ENCODE assay signal across 13 cellular contexts in genomic region chr12:66232258-66232657, GRCh38. TPM values are rescaled to one million over a fixed set of nuclear protein-coding genes. Genes with fewer than 3 reads are reported as not detected.
DNase-seq lines count a peak whose midpoint lies in the region; ATAC-seq and TF ChIP-seq lines count a peak whose summit lies in the region.
"Had no signal": no experiment of that assay in that cellular context is flagged by ENCODE, and none has a peak within 500 bp of the region (broad histone marks: within the 10 kb centered on the region; RNA-seq: fewer than 3 reads in every experiment).

No MANE protein-coding gene starts in this region.

- TF ChIP-seq CTCF in colonic mucosa (IDR thresholded peaks at IDR 0.05): no peak

- intact Hi-C loops in right cardiac atrium (cut with DNase I) (no loop called here), Right ventricle myocardium inferior (cut with DNase I) (no loop called here), colonic mucosa (cut with DNase I) (no loop called here)
- intact Hi-C loops in activated CD4-positive, alpha-beta T cell treated with anti-CD3 and anti-CD28 coated beads, Interleukin-2, amount 10 ng/mL, durations not matched to agents 24 days and 14 days (cut with micrococcal nuclease): no loop called here

- no peaks in the 10 kb centered on the region for H3K36me3 Mint-ChIP-seq in activated CD4-positive, alpha-beta T cell treated with anti-CD3 and anti-CD28 coated beads, Interleukin-2, amount 10 ng/mL, durations not matched to agents 24 days and 14 days (ENCODE audit: low read depth)

- H3K27ac ChIP-seq in right cardiac atrium (ENCODE audit: low read length) (peak overlapping the region; percentile 32), colonic mucosa (no peak overlapping the region)

- no peak overlapping the region for H3K4me3 Mint-ChIP-seq in activated CD4-positive, alpha-beta T cell treated with anti-CD3 and anti-CD28 coated beads, Interleukin-2, amount 10 ng/mL, durations not matched to agents 24 days and 14 days

- peaks cover 29% of the 10 kb centered on the region for H3K27me3 Mint-ChIP-seq in activated CD4-positive, alpha-beta T cell treated with anti-CD3 and anti-CD28 coated beads, Interleukin-2, amount 10 ng/mL, durations not matched to agents 24 days and 14 days

- H3K9ac ChIP-seq in colonic mucosa (ENCODE audit: low read depth in 2 of 2, low read length in 2 of 2): no peak overlapping the region

- no peak for DNase-seq in right cardiac atrium
- no peak for DNase-seq in Right ventricle myocardium inferior (ENCODE audit: missing footprints)
- DNase-seq in NCI-H774 (lab: John Stamatoyannopoulos, UW): peak; percentile 54
- DNase-seq in MG63: no peak
- DNase-seq in stimulated activated naive CD8-positive, alpha-beta T cell treated with anti-CD3 and anti-CD28 coated beads, Interleukin-15, Interleukin-2, amounts not matched to agents 100 U/mL and 50 U/mL, for 24 hours: no peak
- DNase-seq in colonic mucosa: no peak
- DNase-seq in activated CD4-positive, alpha-beta T cell treated with anti-CD3 and anti-CD28 coated beads, Interleukin-2, amount 10 ng/mL, durations not matched to agents 24 days and 14 days: no peak
- DNase-seq: hippocampal formation, KBM-7, mesendoderm, PC-3, T-helper 9 cell had no signal

- WGBS in right cardiac atrium: 26% methylated on average over 3 of the region's 3 CpGs

- no peaks in the 10 kb centered on the region for H3K9me3 ChIP-seq in right cardiac atrium (ENCODE audit: control insufficient read depth, low read length)
- H3K9me3 ChIP-seq in MG63: no peaks in the 10 kb centered on the region
- no peaks in the 10 kb centered on the region for H3K9me3 ChIP-seq in colonic mucosa

- no peak overlapping the region for H3K27ac Mint-ChIP-seq in activated CD4-positive, alpha-beta T cell treated with anti-CD3 and anti-CD28 coated beads, Interleukin-2, amount 10 ng/mL, durations not matched to agents 24 days and 14 days

- H3K4me1 ChIP-seq in right cardiac atrium (ENCODE audit: control insufficient read depth, insufficient read depth, low read length) (peaks cover 4% of the 10 kb centered on the region), colonic mucosa (no peaks in the 10 kb centered on the region)

- H3K9me3 Mint-ChIP-seq in activated CD4-positive, alpha-beta T cell treated with anti-CD3 and anti-CD28 coated beads, Interleukin-2, amount 10 ng/mL, durations not matched to agents 24 days and 14 days: no peaks in the 10 kb centered on the region

- H3K27me3 ChIP-seq in right cardiac atrium (ENCODE audit: control insufficient read depth, insufficient read depth) (no peaks in the 10 kb centered on the region), MG63 (no peaks in the 10 kb centered on the region), colonic mucosa (no peaks in the 10 kb centered on the region)

- peaks cover 6% of the 10 kb centered on the region for H3K4me1 Mint-ChIP-seq in activated CD4-positive, alpha-beta T cell treated with anti-CD3 and anti-CD28 coated beads, Interleukin-2, amount 10 ng/mL, durations not matched to agents 24 days and 14 days

- H3K4me3 ChIP-seq in right cardiac atrium (ENCODE audit: low read length) (no peak overlapping the region), MG63 (no peak overlapping the region), colonic mucosa (no peak overlapping the region)

- H3K36me3 ChIP-seq in MG63 (no peaks in the 10 kb centered on the region), colonic mucosa (no peaks in the 10 kb centered on the region)

- no peak for ATAC-seq in right cardiac atrium
- ATAC-seq in Right ventricle myocardium inferior: no peak
- peak; percentile 41 for ATAC-seq in HG03139 (IDR thresholded peaks at IDR 0.05; ENCODE audit: unreplicated experiment)
- ATAC-seq in stimulated activated naive CD8-positive, alpha-beta T cell treated with anti-CD3 and anti-CD28 coated beads, Interleukin-15, Interleukin-2, amounts not matched to agents 100 U/mL and 50 U/mL, for 24 hours: no peak
- ATAC-seq: PC-3 had no signal

RNA-seq across cellular contexts. Expression of gene IRAK3, which starts 43.2 kb away (rescaled TPM):
- total RNA-seq in right cardiac atrium: 10 to 100 TPM in 1 of 4 donors, 1 to 10 TPM in 3; 6.7 to 17.0 (median 9.3) TPM
- 4.1 TPM for polyA plus RNA-seq in right cardiac atrium
- total RNA-seq in Right ventricle myocardium inferior: 5.0 TPM
- 2.3 and 4.6 TPM in 2 replicates for total RNA-seq in MG63 (2014; rRNA removed; shearing (Covaris generic); ENCODE audit: low replicate concordance)
- total RNA-seq in colonic mucosa: 1 to 10 TPM; 3.3 to 3.6 TPM
- 1.3 and 1.8 TPM in 2 replicates for total RNA-seq in activated CD4-positive, alpha-beta T cell treated with anti-CD3 and anti-CD28 coated beads, Interleukin-2, amount 10 ng/mL, durations not matched to agents 24 days and 14 days
- total RNA-seq: PC-3 had no signal
